Comparison of ENCODE assay signal across 8 cellular contexts in the genomic region with DNA sequence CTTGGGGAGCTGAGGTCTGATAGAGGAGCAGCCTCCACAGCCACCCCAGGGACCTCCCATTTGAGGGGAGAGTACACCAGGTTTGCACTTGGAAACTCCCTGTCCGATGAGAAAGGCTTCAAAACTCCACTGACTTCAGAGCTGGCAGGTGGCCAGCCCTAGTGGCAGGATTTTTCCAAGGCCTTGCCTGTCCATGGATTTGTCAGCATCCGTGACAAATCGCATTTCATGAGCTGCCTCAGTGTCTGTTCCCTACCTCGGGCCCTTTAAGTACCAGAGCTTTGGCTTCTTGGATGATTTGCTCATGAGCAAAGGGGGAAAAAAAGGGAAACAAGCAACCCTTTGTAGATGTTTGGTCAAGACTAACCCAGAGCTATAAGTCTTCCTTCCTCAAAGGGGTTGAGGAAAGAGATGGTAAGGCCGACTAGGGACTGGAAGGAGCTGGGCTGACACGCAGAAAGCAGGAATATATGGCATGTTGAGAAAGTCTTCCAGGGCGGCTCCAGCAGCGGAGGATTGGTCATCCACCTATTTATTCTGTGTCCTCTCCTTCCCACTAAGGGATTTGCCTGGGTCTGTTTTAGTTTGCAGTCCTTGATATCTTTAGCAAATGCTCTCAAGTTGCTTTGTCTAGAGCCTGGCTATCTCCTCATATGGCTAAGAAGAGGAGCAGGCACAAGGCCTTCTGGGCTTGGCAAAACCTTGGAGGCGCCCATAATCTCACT. TPM values are rescaled to one million over a fixed set of nuclear protein-coding genes. Genes with fewer than 3 reads are reported as not detected.
DNase-seq lines count a peak whose midpoint lies in the region; ATAC-seq and TF ChIP-seq lines count a peak whose summit lies in the region.

No MANE protein-coding gene starts in this region.

- no peak overlapping the region for H2AFZ ChIP-seq in PC-9

- H3K9me2 ChIP-seq in PC-9 (ENCODE audit: insufficient read depth), result no peaks in the 10 kb centered on the region

- no peaks in the 10 kb centered on the region for H3K27me3 ChIP-seq in PC-9 (ENCODE audit: insufficient read depth, low read depth)
- no peaks in the 10 kb centered on the region for H3K27me3 ChIP-seq in muscle layer of colon (ENCODE audit: control insufficient read depth in 1 of 2, insufficient read depth in 2 of 2, low read length in 2 of 2)

- H3K36me3 ChIP-seq in PC-9 (ENCODE audit: low read depth), result no peaks in the 10 kb centered on the region
- H3K36me3 ChIP-seq in muscle layer of colon (ENCODE audit: insufficient read depth, low read length), result no peaks in the 10 kb centered on the region

- intact Hi-C loops in PC-9 (cut with micrococcal nuclease; ENCODE audit: unreplicated experiment), result loop anchor here (5.0 to 10.0 kb wide), 2 partner anchors 68 to 155 kb away; a partner anchor contains a TSS
- intact Hi-C loops in activated CD4-positive, alpha-beta T cell treated with anti-CD3 and anti-CD28 coated beads for 36 hours (cut with DNase I, micrococcal nuclease), result loop anchor here in 1 of 2 experiments (5.0 kb wide), 1 partner anchor 1153 kb away; a partner anchor contains a TSS

- H3K9me3 ChIP-seq in PC-9 (ENCODE audit: insufficient read depth, low read depth), result no peaks in the 10 kb centered on the region
- H3K9me3 ChIP-seq in muscle layer of colon (ENCODE audit: low read length), result no peaks in the 10 kb centered on the region

- H3K4me2 ChIP-seq in PC-9, result no peak overlapping the region

- TF ChIP-seq CTCF in GM12865 (IDR thresholded peaks at IDR 0.05; ENCODE audit: insufficient read depth, low read depth, low read length, missing control alignments) (no peak), PC-9 (conservative IDR thresholded peaks at IDR 0.05) (peak; percentile 20; the same call in 1 of the 2 replicates)

- H3K27ac ChIP-seq in PC-9, result no peak overlapping the region
- H3K27ac ChIP-seq in epithelial cell of prostate, result peak overlapping the region; percentile 63
- H3K27ac ChIP-seq in muscle layer of colon (ENCODE audit: low read depth, low read length), result peak overlapping the region; percentile 83

- H3K36me3 Mint-ChIP-seq in activated CD4-positive, alpha-beta T cell treated with anti-CD3 and anti-CD28 coated beads for 36 hours (ENCODE audit: low read depth), result no peaks in the 10 kb centered on the region

- no peak overlapping the region for H3K4me3 Mint-ChIP-seq in activated CD4-positive, alpha-beta T cell treated with anti-CD3 and anti-CD28 coated beads for 36 hours

- ATAC-seq in GM18873 (IDR thresholded peaks at IDR 0.05; ENCODE audit: low FRiP score, unreplicated experiment), result no peak
- ATAC-seq in activated CD4-positive, alpha-beta T cell treated with anti-CD3 and anti-CD28 coated beads for 36 hours, result no peak
- ATAC-seq in GM21717 (IDR thresholded peaks at IDR 0.05; ENCODE audit: unreplicated experiment), result no peak

- no TSS peak for BruUV-seq in PC-9 (replicated peaks; lab: Mats Ljungman, UMichigan)

- CTCF ChIA-PET in PC-9 (lab: Charles Lee), result interaction anchor here (0.6 to 1.3 kb wide), 4 partner anchors 9 to 507 kb away, joined by 3 to 5 read pairs (median 3); no protein-coding TSS in a partner anchor
- CTCF ChIA-PET in activated CD4-positive, alpha-beta T cell treated with anti-CD3 and anti-CD28 coated beads for 36 hours (lab: Charles Lee), result interaction anchor here (0.7 to 1.2 kb wide), 3 partner anchors 8 to 436 kb away, joined by 3 read pairs; no protein-coding TSS in a partner anchor

- H3K4me3 ChIP-seq in GM12865 (ENCODE audit: low read depth, low read length) (no peak overlapping the region), PC-9 (no peak overlapping the region), muscle layer of colon (ENCODE audit: low read depth in 1 of 2, low read length in 2 of 2) (no peak overlapping the region)

- H3K4me1 Mint-ChIP-seq in activated CD4-positive, alpha-beta T cell treated with anti-CD3 and anti-CD28 coated beads for 36 hours, result peaks cover 13% of the 10 kb centered on the region

- POLR2A ChIA-PET in PC-9 (lab: Charles Lee; ENCODE audit: unreplicated experiment), result interaction anchor here (0.5 to 0.7 kb wide), 4 partner anchors 43 to 1522 kb away, joined by 4 to 20 read pairs (median 5); no protein-coding TSS in a partner anchor
- POLR2A ChIA-PET in activated CD4-positive, alpha-beta T cell treated with anti-CD3 and anti-CD28 coated beads for 36 hours (lab: Charles Lee), result interaction anchor here (0.7 kb wide), 1 partner anchor 859 kb away, joined by 11 read pairs; no protein-coding TSS in a partner anchor

- no peak overlapping the region for H3K27ac Mint-ChIP-seq in activated CD4-positive, alpha-beta T cell treated with anti-CD3 and anti-CD28 coated beads for 36 hours

- no peak overlapping the region for H3K9ac ChIP-seq in muscle layer of colon (ENCODE audit: low read length)

- DNase-seq in GM12865 (ENCODE audit: low read depth) (peak; percentile 29), PC-9 (peak; percentile 71 to 74), epithelial cell of prostate (ENCODE audit: low read depth, low spot score) (peak; percentile 79)
- DNase-seq in activated T-cell treated with anti-CD3 and anti-CD28 coated beads, Interleukin-2, amount 50 U/mL, for 1 hour, result no peak
- DNase-seq in activated CD4-positive, alpha-beta T cell treated with anti-CD3 and anti-CD28 coated beads for 36 hours, result no peak

- peaks cover 30% of the 10 kb centered on the region for H3K4me1 ChIP-seq in PC-9 (replicated peaks; ENCODE audit: insufficient read depth)
- peaks cover 62% of the 10 kb centered on the region for H3K4me1 ChIP-seq in muscle layer of colon (ENCODE audit: insufficient read depth, low read length)

- H4K20me1 ChIP-seq in PC-9 (ENCODE audit: insufficient read depth), result no peaks in the 10 kb centered on the region

- H3K9me3 Mint-ChIP-seq in activated CD4-positive, alpha-beta T cell treated with anti-CD3 and anti-CD28 coated beads for 36 hours (ENCODE audit: low read depth), result no peaks in the 10 kb centered on the region

- peaks cover 9% of the 10 kb centered on the region; the same call in 1 of the 2 replicates for H3F3A ChIP-seq in PC-9 (ENCODE audit: insufficient read depth, low read depth)

- peaks cover 14% of the 10 kb centered on the region for H3K79me2 ChIP-seq in PC-9 (ENCODE audit: low read depth)

- peaks cover 10% of the 10 kb centered on the region for H3K27me3 Mint-ChIP-seq in activated CD4-positive, alpha-beta T cell treated with anti-CD3 and anti-CD28 coated beads for 36 hours

RNA-seq across cellular contexts. Expression of a gene that starts 2.7 kb away (rescaled TPM):
- total RNA-seq in PC-9 (2021), result 126 and 157 TPM in 2 replicates
- 10 to 100 TPM; 19.6 to 20.6 TPM for total RNA-seq in activated CD4-positive, alpha-beta T cell treated with anti-CD3 and anti-CD28 coated beads for 36 hours

RNA-seq across cellular contexts. Expression of a gene that starts 37.0 kb away (rescaled TPM):
- not detected in 2 replicates for total RNA-seq in PC-9 (2021)
- not detected for total RNA-seq in activated CD4-positive, alpha-beta T cell treated with anti-CD3 and anti-CD28 coated beads for 36 hours

Comparison
In these comparisons a context has a peak if more than half of its experiments do, and no peak if none do; other contexts are left out.
1. DNase-seq: peak in GM12865 (single experiment), PC-9 (2 of 2) and epithelial cell of prostate (single experiment); none in activated T-cell treated with anti-CD3 and anti-CD28 coated beads, Interleukin-2, amount 50 U/mL, for 1 hour (single experiment) and activated CD4-positive, alpha-beta T cell treated with anti-CD3 and anti-CD28 coated beads for 36 hours (single experiment).